ENCODE assay signal across 1 cellular context in genomic region chr1:228837817-228838716, GRCh38.
TF ChIP-seq lines count a peak whose summit lies in the region.

No MANE protein-coding gene starts in this region.

TF ChIP-seq in HEK293, 187 proteins besides CTCF, POLR2A, EP300 and RAD21 (continued from another document and continues in another):
- TF ChIP-seq ZNF639 (tag by site-specific recombination; IDR thresholded peaks at IDR 0.05), result peak; percentile 88; the same call in 1 of the 2 replicates
- TF ChIP-seq ZNF654 (tag by site-specific recombination; IDR thresholded peaks at IDR 0.05; ENCODE audit: low read depth), result no peak
- TF ChIP-seq ZBTB10 (tag by site-specific recombination; IDR thresholded peaks at IDR 0.05), result no peak
- peak; percentile 92 for TF ChIP-seq SP7 (tag by site-specific recombination; IDR thresholded peaks at IDR 0.05)
- TF ChIP-seq ZNF280D (tag by site-specific recombination; IDR thresholded peaks at IDR 0.05), result 0 out of 2 replicates have a peak, but pooled peaks have one; percentile 17
- no peak for TF ChIP-seq ZNF211 (tag by site-specific recombination; IDR thresholded peaks at IDR 0.05; ENCODE audit: low read depth)
- TF ChIP-seq ZNF112 (tag by site-specific recombination; IDR thresholded peaks at IDR 0.05), result no peak
- no peak for TF ChIP-seq ZNF791 (tag by site-specific recombination; IDR thresholded peaks at IDR 0.05)
- TF ChIP-seq ZNF362 (tag by site-specific recombination; IDR thresholded peaks at IDR 0.05), result no peak; the same call in 1 of the 2 replicates
- TF ChIP-seq HOXA7 (CRISPR knock-in tag; IDR thresholded peaks at IDR 0.05; ENCODE audit: borderline replicate concordance), result no peak
- peak; percentile 82 for TF ChIP-seq KLF1 (tag by site-specific recombination; IDR thresholded peaks at IDR 0.05)
- TF ChIP-seq ZNF776 (tag by site-specific recombination; IDR thresholded peaks at IDR 0.05; ENCODE audit: borderline replicate concordance), result no peak
- TF ChIP-seq HOXD13 (CRISPR knock-in tag; IDR thresholded peaks at IDR 0.05; ENCODE audit: borderline replicate concordance), result peak; percentile 30; the same call in 1 of the 2 replicates
- no peak for TF ChIP-seq ZNF624 (tag by site-specific recombination; IDR thresholded peaks at IDR 0.05)
- no peak for TF ChIP-seq ZBTB11 (tag by site-specific recombination; conservative IDR thresholded peaks at IDR 0.05; ENCODE audit: low read depth)
- TF ChIP-seq KLF8 (tag by site-specific recombination; IDR thresholded peaks at IDR 0.05), result peak; percentile 82
- TF ChIP-seq SP2 (tag by site-specific recombination; IDR thresholded peaks at IDR 0.05), result no peak
- no peak for TF ChIP-seq BCL11A (tag by site-specific recombination; IDR thresholded peaks at IDR 0.05; ENCODE audit: low read depth)
- peak; percentile 68 for TF ChIP-seq PRDM10 (tag by site-specific recombination; IDR thresholded peaks at IDR 0.05)
- no peak for TF ChIP-seq ELK4 (IDR thresholded peaks at IDR 0.05; ENCODE audit: borderline replicate concordance, low read depth, low read length)
- TF ChIP-seq GLIS1 (tag by site-specific recombination; IDR thresholded peaks at IDR 0.05), result peak; percentile 39
- no peak for TF ChIP-seq ZBTB44 (tag by site-specific recombination; IDR thresholded peaks at IDR 0.05)
- peak; percentile 91 for TF ChIP-seq HIC1 (tag by site-specific recombination; IDR thresholded peaks at IDR 0.05)
- no peak for TF ChIP-seq ZNF398 (tag by site-specific recombination; IDR thresholded peaks at IDR 0.05)
- TF ChIP-seq ZNF214 (tag by site-specific recombination; IDR thresholded peaks at IDR 0.05; ENCODE audit: borderline replicate concordance), result no peak
- no peak for TF ChIP-seq ZNF621 (tag by site-specific recombination; IDR thresholded peaks at IDR 0.05)
